ENCODE assay signal across 1 cellular context in genomic region chr5:93348231-93348630, GRCh38.
TF ChIP-seq lines count a peak whose summit lies in the region.

No MANE protein-coding gene starts in this region.

TF ChIP-seq in IMR-90, 13 proteins besides CTCF, POLR2A, EP300 and RAD21:
- no peak for TF ChIP-seq USF2 (IDR thresholded peaks at IDR 0.05; ENCODE audit: low read depth, low read length)
